In genomic region chr22:40651563-40652501, GRCh38 we compare ENCODE assay signal across 8 cellular contexts. TPM values are rescaled to one million over a fixed set of nuclear protein-coding genes. Genes with fewer than 3 reads are reported as not detected.
DNase-seq lines count a peak whose midpoint lies in the region; ATAC-seq and TF ChIP-seq lines count a peak whose summit lies in the region.

No MANE protein-coding gene starts in this region.

- H3K4me2 ChIP-seq in DND-41 (ENCODE audit: insufficient read depth, low read length), result no peak overlapping the region

- no peaks in the 10 kb centered on the region for H4K20me1 ChIP-seq in DND-41 (ENCODE audit: insufficient read depth, low read length)

- 0 out of 2 replicates have a peak overlapping the region, but pooled peaks have one; percentile 21 for H2AFZ ChIP-seq in DND-41 (ENCODE audit: low read depth, low read length)

- no peak overlapping the region for H3K4me3 ChIP-seq in DND-41 (ENCODE audit: low read depth in 1 of 2, low read length in 2 of 2)
- peak overlapping the region; percentile 8 to 48 (median 31) for H3K4me3 ChIP-seq in right lobe of liver

- WGBS in right lobe of liver (ENCODE audit: insufficient coverage, low coverage, low lambda C conversion rate, missing lambda C conversion rate), result 56% methylated on average over 4 of the region's 33 CpGs

- H3K4me3 Mint-ChIP-seq in activated CD4-positive, alpha-beta memory T cell treated with anti-CD3 and anti-CD28 coated beads, Interleukin-2, amount 10 ng/mL, durations not matched to agents 7 days and 5 days, result peak overlapping the region; percentile 72

- H3K9ac ChIP-seq in DND-41 (ENCODE audit: low read depth, low read length), result no peak overlapping the region

- intact Hi-C loops in right lobe of liver (cut with DNase I), result no loop called here

- no peak for TF ChIP-seq CTCF in DND-41 (IDR thresholded peaks at IDR 0.05; ENCODE audit: borderline replicate concordance, extremely low read depth, low read length, poor library complexity, severe bottlenecking)
- no peak for TF ChIP-seq CTCF in right lobe of liver (IDR thresholded peaks at IDR 0.05)

- DNase-seq in DND-41 (no peak), HK-2 (ENCODE audit: unreplicated experiment) (peak; percentile 97), NCI-H82 treated with DMSO at 0.1 percent for 48 hours (lab: John Stamatoyannopoulos, UW; ENCODE audit: unreplicated experiment) (peak; percentile 69), dermis blood vessel endothelial cell (peak; percentile 99), right lobe of liver (peak; percentile 81 to 88 (median 86))
- peak; percentile 87 for DNase-seq in activated CD4-positive, alpha-beta memory T cell treated with anti-CD3 and anti-CD28 coated beads, Interleukin-2, amount 10 ng/mL, durations not matched to agents 7 days and 5 days
- peak; percentile 83 for DNase-seq in stimulated activated CD4-positive, alpha-beta T cell treated with anti-CD3 and anti-CD28 coated beads, Interleukin-2, amount 100 ng/mL, for 4 hours (ENCODE audit: low read depth)

- H3K9me3 Mint-ChIP-seq in activated CD4-positive, alpha-beta memory T cell treated with anti-CD3 and anti-CD28 coated beads, Interleukin-2, amount 10 ng/mL, durations not matched to agents 7 days and 5 days, result no peaks in the 10 kb centered on the region

- peak overlapping the region; percentile 83 for H3K27ac Mint-ChIP-seq in activated CD4-positive, alpha-beta memory T cell treated with anti-CD3 and anti-CD28 coated beads, Interleukin-2, amount 10 ng/mL, durations not matched to agents 7 days and 5 days

- H3K36me3 ChIP-seq in DND-41 (ENCODE audit: insufficient read depth, low read length) (no peaks in the 10 kb centered on the region), right lobe of liver (no peaks in the 10 kb centered on the region)

- H3K9me3 ChIP-seq in DND-41 (ENCODE audit: insufficient read depth, low read length, severe bottlenecking) (no peaks in the 10 kb centered on the region), right lobe of liver (no peaks in the 10 kb centered on the region)

- no peaks in the 10 kb centered on the region for H3K27me3 Mint-ChIP-seq in activated CD4-positive, alpha-beta memory T cell treated with anti-CD3 and anti-CD28 coated beads, Interleukin-2, amount 10 ng/mL, durations not matched to agents 7 days and 5 days

- peaks cover 29% of the 10 kb centered on the region for H3K4me1 Mint-ChIP-seq in activated CD4-positive, alpha-beta memory T cell treated with anti-CD3 and anti-CD28 coated beads, Interleukin-2, amount 10 ng/mL, durations not matched to agents 7 days and 5 days

- H3K4me1 ChIP-seq in DND-41 (ENCODE audit: insufficient read depth, low read length), result no peaks in the 10 kb centered on the region
- peaks cover 0 to 21% (median 4%) of the 10 kb centered on the region in 4 donors for H3K4me1 ChIP-seq in right lobe of liver

- H3K79me2 ChIP-seq in DND-41 (ENCODE audit: insufficient read depth, low read length), result no peaks in the 10 kb centered on the region

- no peaks in the 10 kb centered on the region for H3K36me3 Mint-ChIP-seq in activated CD4-positive, alpha-beta memory T cell treated with anti-CD3 and anti-CD28 coated beads, Interleukin-2, amount 10 ng/mL, durations not matched to agents 7 days and 5 days (ENCODE audit: low read depth)

- TF ChIP-seq POLR2A in right lobe of liver (IDR thresholded peaks at IDR 0.05), result no peak

- ATAC-seq in DND-41 (ENCODE audit: insufficient read depth, low read depth) (0 out of 3 replicates have a peak, but pooled peaks have one; percentile 19), right lobe of liver (peak; percentile 67 to 84 (median 80)), GM21367 (IDR thresholded peaks at IDR 0.05; ENCODE audit: unreplicated experiment) (no peak)

- CTCF ChIA-PET in activated CD4-positive, alpha-beta memory T cell treated with anti-CD3 and anti-CD28 coated beads, Interleukin-2, amount 10 ng/mL, durations not matched to agents 7 days and 5 days (lab: Charles Lee), result interaction anchor here (1.0 to 4.3 kb wide), 6 partner anchors 31 to 247 kb away, joined by 3 to 22 read pairs (median 8); no protein-coding TSS in a partner anchor

- H3K27me3 ChIP-seq in DND-41 (ENCODE audit: insufficient read depth, low read length, poor library complexity) (no peaks in the 10 kb centered on the region), right lobe of liver (no peaks in the 10 kb centered on the region)

- POLR2A ChIA-PET in activated CD4-positive, alpha-beta memory T cell treated with anti-CD3 and anti-CD28 coated beads, Interleukin-2, amount 10 ng/mL, durations not matched to agents 7 days and 5 days (lab: Charles Lee), result interaction anchor here (0.6 to 2.4 kb wide), 7 partner anchors 15 to 231 kb away, joined by 3 to 8 read pairs (median 3); partner anchors contain the start of genes MRTFA, ST13 and XPNPEP3

- H3K27ac ChIP-seq in DND-41 (ENCODE audit: low read length) (no peak overlapping the region), right lobe of liver (peak overlapping the region; percentile 80 to 90 (median 84))

RNA-seq across cellular contexts. Expression of gene MRTFA, which starts 15.3 kb away (rescaled TPM):
- 10 to 100 TPM; 58.5 to 61.5 TPM for total RNA-seq in activated CD4-positive, alpha-beta memory T cell treated with anti-CD3 and anti-CD28 coated beads, Interleukin-2, amount 10 ng/mL, durations not matched to agents 7 days and 5 days
- total RNA-seq in dermis blood vessel endothelial cell, result 33.1 and 41.4 TPM in 2 replicates
- 10 to 100 TPM in 5 of 6 experiments, 1 to 10 TPM in 1; 9.3 to 20.6 (median 16.3) TPM for total RNA-seq in right lobe of liver

RNA-seq across cellular contexts. Expression of gene MCHR1, which starts 27.5 kb away (rescaled TPM):
- not detected for total RNA-seq in activated CD4-positive, alpha-beta memory T cell treated with anti-CD3 and anti-CD28 coated beads, Interleukin-2, amount 10 ng/mL, durations not matched to agents 7 days and 5 days
- total RNA-seq in dermis blood vessel endothelial cell (0.09 TPM in 1 of 2 replicates, not detected in the other), right lobe of liver (1 to 10 TPM; 1.1 to 3.7 (median 1.9) TPM)

Comparison
In these comparisons a context has a peak if more than half of its experiments do, and no peak if none do; other contexts are left out.
1. H3K4me3 ChIP-seq: peak in right lobe of liver (3 of 3); none in DND-41 (0 of 2).